In the genomic region with DNA sequence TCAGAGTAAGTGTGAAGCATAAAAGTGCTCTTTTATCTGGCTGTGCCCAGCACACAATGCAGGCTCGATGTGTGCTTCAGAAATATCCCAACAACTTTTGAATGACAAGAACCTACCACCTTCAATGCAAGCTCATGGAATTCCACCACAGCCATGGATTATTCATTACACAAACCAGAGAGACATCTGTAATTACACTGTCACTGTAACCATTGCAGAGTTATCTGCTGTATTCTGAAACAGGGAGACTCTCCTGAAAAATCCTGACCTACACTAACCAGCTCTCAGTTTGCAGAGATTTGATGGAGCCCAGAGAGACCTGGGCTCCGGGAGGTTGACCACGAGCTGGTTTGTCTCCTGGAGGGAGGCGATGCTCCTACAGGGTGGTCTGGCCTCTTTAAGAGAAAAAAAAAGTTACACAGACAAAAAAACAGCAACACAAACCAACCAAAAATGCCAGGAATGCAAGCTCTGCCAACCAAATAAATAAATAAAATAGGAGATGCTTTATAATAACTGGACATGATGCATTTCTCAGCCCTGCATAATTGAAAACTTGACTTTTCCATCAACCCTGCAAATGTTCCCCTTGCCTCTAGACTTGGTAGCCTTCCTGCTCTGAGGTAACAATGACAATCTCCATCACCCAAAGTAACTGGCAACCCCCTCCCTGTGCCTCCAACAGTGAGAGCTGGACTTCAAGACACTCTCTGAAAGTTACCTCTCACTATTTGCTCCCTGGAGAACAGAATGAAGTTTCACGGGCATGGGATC, we compare ENCODE assay signal across 9 cellular contexts.
DNase-seq lines count a peak whose midpoint lies in the region; ATAC-seq and TF ChIP-seq lines count a peak whose summit lies in the region.
"Had no signal": no experiment of that assay in that cellular context is flagged by ENCODE, and none has a peak within 500 bp of the region (broad histone marks: within the 10 kb centered on the region; RNA-seq: fewer than 3 reads in every experiment).

No MANE protein-coding gene starts in this region.

- TF ChIP-seq CTCF in activated B cell treated with CpG ODN at 0.5 μM for 24 hours (IDR thresholded peaks at IDR 0.05): no peak
- no peak for TF ChIP-seq CTCF in thyroid gland (IDR thresholded peaks at IDR 0.05)
- no peak for TF ChIP-seq CTCF in GM10266 (IDR thresholded peaks at IDR 0.05; ENCODE audit: control insufficient read depth, insufficient read depth, low read depth, missing control alignments)

- peak overlapping the region; percentile 55 to 93 (median 89) for H3K27ac ChIP-seq in thyroid gland

- H3K9me3 ChIP-seq in thyroid gland: no peaks in the 10 kb centered on the region

- no peak for DNase-seq in activated CD8-positive, alpha-beta memory T cell treated with anti-CD3 and anti-CD28 coated beads, Interleukin-2, amount 10 ng/mL, durations not matched to agents 7 days and 5 days
- DNase-seq in activated CD8-positive, alpha-beta memory T cell treated with anti-CD3 and anti-CD28 coated beads for 24 hours: no peak
- DNase-seq in activated B cell treated with CpG ODN at 0.5 μM for 24 hours (no peak), glomerular visceral epithelial cell (ENCODE audit: extremely low spot score) (peak; percentile 51), thyroid gland (no peak), SKM-1 (lab: John Stamatoyannopoulos, UW; ENCODE audit: unreplicated experiment) (no peak), GM10266 (ENCODE audit: extremely low spot score) (no peak)
- DNase-seq: C1 segment of cervical spinal cord had no signal

- peaks cover 93% of the 10 kb centered on the region for H3K36me3 Mint-ChIP-seq in activated CD8-positive, alpha-beta memory T cell treated with anti-CD3 and anti-CD28 coated beads, Interleukin-2, amount 10 ng/mL, durations not matched to agents 7 days and 5 days
- peaks cover 85% of the 10 kb centered on the region for H3K36me3 Mint-ChIP-seq in activated B cell treated with CpG ODN at 0.5 μM for 24 hours (ENCODE audit: low read depth)

- no peaks in the 10 kb centered on the region for H3K27me3 ChIP-seq in thyroid gland

- no peaks in the 10 kb centered on the region for H3K36me3 ChIP-seq in thyroid gland

- TF ChIP-seq POLR2A in thyroid gland (IDR thresholded peaks at IDR 0.05): no peak

- no peaks in the 10 kb centered on the region for H3K9me3 Mint-ChIP-seq in activated CD8-positive, alpha-beta memory T cell treated with anti-CD3 and anti-CD28 coated beads, Interleukin-2, amount 10 ng/mL, durations not matched to agents 7 days and 5 days (ENCODE audit: low read depth)
- H3K9me3 Mint-ChIP-seq in activated B cell treated with CpG ODN at 0.5 μM for 24 hours: no peaks in the 10 kb centered on the region

- CTCF ChIA-PET in activated CD8-positive, alpha-beta memory T cell treated with anti-CD3 and anti-CD28 coated beads, Interleukin-2, amount 10 ng/mL, durations not matched to agents 7 days and 5 days (lab: Charles Lee): interaction anchor here (0.6 to 8.7 kb wide), 15 partner anchors 11 to 360 kb away, joined by 3 to 108 read pairs (median 9); no protein-coding TSS in a partner anchor
- CTCF ChIA-PET in activated B cell treated with CpG ODN at 0.5 μM for 24 hours (lab: Charles Lee): interaction anchor here (0.7 to 5.7 kb wide), 9 partner anchors 36 to 313 kb away, joined by 3 to 33 read pairs (median 7); no protein-coding TSS in a partner anchor

- H3K4me3 Mint-ChIP-seq in activated CD8-positive, alpha-beta memory T cell treated with anti-CD3 and anti-CD28 coated beads, Interleukin-2, amount 10 ng/mL, durations not matched to agents 7 days and 5 days: peak overlapping the region; percentile 99
- H3K4me3 Mint-ChIP-seq in activated B cell treated with CpG ODN at 0.5 μM for 24 hours: peak overlapping the region; percentile 99

- H3K27me3 Mint-ChIP-seq in activated CD8-positive, alpha-beta memory T cell treated with anti-CD3 and anti-CD28 coated beads, Interleukin-2, amount 10 ng/mL, durations not matched to agents 7 days and 5 days: no peaks in the 10 kb centered on the region
- no peaks in the 10 kb centered on the region for H3K27me3 Mint-ChIP-seq in activated B cell treated with CpG ODN at 0.5 μM for 24 hours

- no peak for ATAC-seq in activated CD8-positive, alpha-beta memory T cell treated with anti-CD3 and anti-CD28 coated beads, Interleukin-2, amount 10 ng/mL, durations not matched to agents 7 days and 5 days
- ATAC-seq in activated B cell treated with CpG ODN at 0.5 μM for 24 hours (ENCODE audit: low read depth): no peak
- ATAC-seq in HG03442 (IDR thresholded peaks at IDR 0.05; ENCODE audit: unreplicated experiment): no peak

- POLR2A ChIA-PET in activated B cell treated with CpG ODN at 0.5 μM for 24 hours (lab: Charles Lee): interaction anchor here (0.6 to 12.7 kb wide), 17 partner anchors 8 to 239 kb away, joined by 3 to 283 read pairs (median 12); a partner anchor contains a TSS

- WGBS in thyroid gland, 2 donors: 78 to 80% methylated on average over 5 of the region's 5 CpGs

- peak overlapping the region in 1 of 3 donors; percentile 12 for H3K4me3 ChIP-seq in thyroid gland (replicated peaks in 1 of 3)

- peak overlapping the region; percentile 99 for H3K27ac Mint-ChIP-seq in activated CD8-positive, alpha-beta memory T cell treated with anti-CD3 and anti-CD28 coated beads, Interleukin-2, amount 10 ng/mL, durations not matched to agents 7 days and 5 days
- peak overlapping the region; percentile 97 for H3K27ac Mint-ChIP-seq in activated B cell treated with CpG ODN at 0.5 μM for 24 hours

- intact Hi-C loops in activated B cell treated with CpG ODN at 0.5 μM for 24 hours (cut with micrococcal nuclease) (no loop called here), thyroid gland (cut with DNase I) (no loop called here)

- peaks cover 11 to 22% of the 10 kb centered on the region in 2 donors for H3K4me1 ChIP-seq in thyroid gland

- peaks cover 40% of the 10 kb centered on the region for H3K4me1 Mint-ChIP-seq in activated CD8-positive, alpha-beta memory T cell treated with anti-CD3 and anti-CD28 coated beads, Interleukin-2, amount 10 ng/mL, durations not matched to agents 7 days and 5 days
- peaks cover 77% of the 10 kb centered on the region for H3K4me1 Mint-ChIP-seq in activated B cell treated with CpG ODN at 0.5 μM for 24 hours
